8 cellular contexts compared by ENCODE assay signal in the genomic region with DNA sequence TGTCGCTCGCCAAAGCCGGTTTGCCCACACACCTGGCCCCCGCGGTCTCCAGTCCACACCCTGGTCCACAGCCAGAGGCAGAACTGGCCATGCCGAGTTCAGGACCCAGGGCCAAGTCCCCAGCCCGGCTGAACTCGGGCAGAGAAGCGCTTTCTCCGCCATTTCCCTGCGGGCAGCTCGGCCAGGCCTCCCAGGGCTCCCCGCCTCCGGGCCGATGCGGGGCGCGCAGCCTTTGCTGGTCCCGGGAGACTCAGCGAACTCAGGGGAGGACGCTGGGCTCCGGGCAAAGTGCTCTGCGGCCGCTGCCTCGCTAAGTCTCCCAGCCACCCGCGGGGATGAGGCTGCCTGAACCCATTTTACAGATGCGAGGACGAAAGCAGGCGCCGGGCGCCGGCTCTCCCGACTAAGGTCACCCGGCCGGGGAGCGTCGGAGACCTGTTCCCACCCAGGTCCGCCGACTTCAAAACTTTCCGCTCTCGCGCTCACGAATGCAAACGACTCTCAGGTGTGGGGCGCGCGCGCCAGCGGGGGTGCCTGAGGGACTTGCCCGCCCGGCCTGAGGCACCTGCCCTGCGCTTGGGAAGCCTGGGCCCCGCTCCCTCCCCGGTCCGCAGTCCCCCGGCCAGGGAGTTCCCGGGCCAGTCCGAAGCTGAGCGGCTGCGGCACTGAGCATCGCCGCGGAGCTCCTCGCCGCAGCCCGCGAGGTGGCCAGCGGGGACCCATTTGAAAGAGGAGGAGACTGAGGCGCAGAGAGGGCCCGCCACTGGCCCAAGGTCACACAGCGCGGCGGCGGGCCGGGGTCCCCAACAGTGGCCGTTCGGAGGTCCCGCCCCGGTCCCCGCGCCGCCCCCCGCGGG. TPM values are rescaled to one million over a fixed set of nuclear protein-coding genes. Genes with fewer than 3 reads are reported as not detected.
DNase-seq lines count a peak whose midpoint lies in the region; ATAC-seq and TF ChIP-seq lines count a peak whose summit lies in the region.

No MANE protein-coding gene starts in this region.

- H3K9me3 Mint-ChIP-seq in H9 = no peaks in the 10 kb centered on the region
- no peaks in the 10 kb centered on the region for H3K9me3 Mint-ChIP-seq in activated naive CD8-positive, alpha-beta T cell treated with anti-CD3 and anti-CD28 coated beads, Interleukin-2, amount 50 U/mL, for 24 hours

- no peaks in the 10 kb centered on the region for H3K36me3 ChIP-seq in MG63

- H3K4me1 ChIP-seq in H9 (ENCODE audit: insufficient read depth, low read length) = no peaks in the 10 kb centered on the region

- peak overlapping the region; percentile 8 for H3K18ac ChIP-seq in H9 (ENCODE audit: insufficient read length, low read depth, low read length)

- no peaks in the 10 kb centered on the region for H3K79me1 ChIP-seq in H9 (ENCODE audit: insufficient read depth, low read depth, low read length, poor library complexity, severe bottlenecking)

- no peak overlapping the region for H3K23ac ChIP-seq in H9 (ENCODE audit: insufficient read length, low read depth, low read length)

- H2BK5ac ChIP-seq in H9 (ENCODE audit: insufficient read length, low read length) = no peak overlapping the region

- in situ Hi-C loops in GM13977 (cut with MboI; ENCODE audit: low pct_unique_long_range_greater_than_20kb, low sequenced_read_pairs, unreplicated experiment) = no loop called here

- H3K9ac ChIP-seq in H9 (ENCODE audit: extremely low read depth, insufficient read length, low read length) = no peak overlapping the region

- no peak overlapping the region for H2AFZ ChIP-seq in H9 (ENCODE audit: low read length)

- no CpG with 5 or more reads among the region's 85 CpGs for WGBS in H9 (ENCODE audit: extremely low coverage, insufficient read length, low lambda C conversion rate)

- H4K8ac ChIP-seq in H9 (replicated peaks; ENCODE audit: insufficient read length, low read depth, low read length) = no peak overlapping the region

- H2BK15ac ChIP-seq in H9 (ENCODE audit: low read depth, low read length) = no peak overlapping the region; the same call in 1 of the 2 replicates

- no peaks in the 10 kb centered on the region for H4K20me1 ChIP-seq in H9 (ENCODE audit: control insufficient read depth, insufficient read depth, insufficient read length)

- no peak for TF ChIP-seq CTCF in GM13977 (IDR thresholded peaks at IDR 0.05; ENCODE audit: extremely low read depth, insufficient read depth, missing control alignments)
- no peak for TF ChIP-seq CTCF in H9 (conservative IDR thresholded peaks at IDR 0.05)

- H3K79me2 ChIP-seq in H9 (ENCODE audit: insufficient read depth, low read length) = no peaks in the 10 kb centered on the region

- no peak overlapping the region for H2BK120ac ChIP-seq in H9 (ENCODE audit: low read depth, low read length, poor library complexity, severe bottlenecking)

- H3K9me3 ChIP-seq in H9 (ENCODE audit: control insufficient read depth, low read depth, low read length) = no peaks in the 10 kb centered on the region
- H3K9me3 ChIP-seq in MG63 = no peaks in the 10 kb centered on the region

- peak; percentile 25 for ATAC-seq in activated naive CD8-positive, alpha-beta T cell treated with anti-CD3 and anti-CD28 coated beads, Interleukin-2, amount 50 U/mL, for 24 hours
- peak; percentile 30 for ATAC-seq in stimulated activated naive CD8-positive, alpha-beta T cell treated with anti-CD3 and anti-CD28 coated beads, Interleukin-15, Interleukin-2, amounts not matched to agents 100 U/mL and 50 U/mL, for 24 hours

- no peak overlapping the region; the same call in 1 of the 2 replicates for H3K14ac ChIP-seq in H9 (ENCODE audit: insufficient read depth, low read length)

- H2BK12ac ChIP-seq in H9 (ENCODE audit: insufficient read length, low read depth, low read length) = no peak overlapping the region

- H3K4me3 ChIP-seq in MG63 = peak overlapping the region; percentile 17; the same call in 1 of the 2 replicates

- no peak overlapping the region for H4K91ac ChIP-seq in H9 (ENCODE audit: insufficient read length, low read depth, low read length)

- no peak overlapping the region for H3K27ac ChIP-seq in H9 (ENCODE audit: insufficient read length, low read depth, low read length)

- H3K4me3 Mint-ChIP-seq in H9 = peak overlapping the region; percentile 65 to 84
- H3K4me3 Mint-ChIP-seq in activated naive CD8-positive, alpha-beta T cell treated with anti-CD3 and anti-CD28 coated beads, Interleukin-2, amount 50 U/mL, for 24 hours = peak overlapping the region; percentile 76

- H2AK5ac ChIP-seq in H9 (ENCODE audit: insufficient read length, low read length) = no peak overlapping the region

- no peak overlapping the region for H4K5ac ChIP-seq in H9 (ENCODE audit: insufficient read length, low read depth, low read length)

- H3K23me2 ChIP-seq in H9 (ENCODE audit: insufficient read length, low read depth, low read length, poor library complexity, severe bottlenecking) = peaks cover 9% of the 10 kb centered on the region

- H3K56ac ChIP-seq in H9 (ENCODE audit: insufficient read length, low read depth, low read length) = no peak overlapping the region

- no peak overlapping the region for H3T11ph ChIP-seq in H9 (ENCODE audit: low read length)

- H3K36me3 Mint-ChIP-seq in H9 (ENCODE audit: insufficient read depth in 1 of 3, low read depth in 3 of 3) = no peaks in the 10 kb centered on the region; a peak in 1 of 7 replicates
- H3K36me3 Mint-ChIP-seq in activated naive CD8-positive, alpha-beta T cell treated with anti-CD3 and anti-CD28 coated beads, Interleukin-2, amount 50 U/mL, for 24 hours (ENCODE audit: low read depth) = no peaks in the 10 kb centered on the region

- H3K4me1 Mint-ChIP-seq in H9 = peaks cover 26 to 43% of the 10 kb centered on the region in 2 experiments
- H3K4me1 Mint-ChIP-seq in activated naive CD8-positive, alpha-beta T cell treated with anti-CD3 and anti-CD28 coated beads, Interleukin-2, amount 50 U/mL, for 24 hours = peaks cover 16% of the 10 kb centered on the region

- no peak overlapping the region for H3K27ac Mint-ChIP-seq in H9
- no peak overlapping the region for H3K27ac Mint-ChIP-seq in activated naive CD8-positive, alpha-beta T cell treated with anti-CD3 and anti-CD28 coated beads, Interleukin-2, amount 50 U/mL, for 24 hours

- no peak overlapping the region for H3K4ac ChIP-seq in H9 (ENCODE audit: low read depth, low read length)

- peaks cover 56% of the 10 kb centered on the region for H3K27me3 Mint-ChIP-seq in H9 (ENCODE audit: low read depth)
- peaks cover 22% of the 10 kb centered on the region for H3K27me3 Mint-ChIP-seq in activated naive CD8-positive, alpha-beta T cell treated with anti-CD3 and anti-CD28 coated beads, Interleukin-2, amount 50 U/mL, for 24 hours

- no peak overlapping the region for H2BK20ac ChIP-seq in H9 (ENCODE audit: low read depth, low read length, poor library complexity, severe bottlenecking)

- H3K4me2 ChIP-seq in H9 (ENCODE audit: insufficient read depth, insufficient read length, low read length) = peak overlapping the region; percentile 52

- peaks cover 3% of the 10 kb centered on the region; the same call in 1 of the 2 replicates for H3K27me3 ChIP-seq in H9 (ENCODE audit: insufficient read depth, low read length)
- H3K27me3 ChIP-seq in MG63 = peaks cover 64% of the 10 kb centered on the region

- peak; percentile 75 for DNase-seq in GM13977 (ENCODE audit: low spot score)
- no peak for DNase-seq in H9
- no peak for DNase-seq in MG63
- peak; percentile 48 for DNase-seq in activated naive CD8-positive, alpha-beta T cell treated with anti-CD3 and anti-CD28 coated beads, Interleukin-2, amount 50 U/mL, for 24 hours
- DNase-seq in left kidney (ENCODE audit: low read depth, low spot score) = peak; percentile 36
- DNase-seq in stimulated activated naive CD8-positive, alpha-beta T cell treated with anti-CD3 and anti-CD28 coated beads, Interleukin-15, Interleukin-2, amounts not matched to agents 100 U/mL and 50 U/mL, for 24 hours = peak; percentile 46
- no peak for DNase-seq in NCI-H1930 (lab: John Stamatoyannopoulos, UW)
- no peak for DNase-seq in GM19240 (ENCODE audit: insufficient read length, low spot score)

RNA-seq across cellular contexts. Expression of a gene that starts 0.6 kb away (rescaled TPM):
- 5.4 and 5.8 TPM in 2 replicates for total RNA-seq in H9 (2021)
- 0.16 TPM in 1 of 2 replicates, not detected in the other for total RNA-seq in MG63 (2014; rRNA removed; shearing (Covaris generic); ENCODE audit: low replicate concordance)

Comparison
In these comparisons a context has a peak if more than half of its experiments do, and no peak if none do; other contexts are left out.
1. DNase-seq: peak in GM13977 (single experiment), activated naive CD8-positive, alpha-beta T cell treated with anti-CD3 and anti-CD28 coated beads, Interleukin-2, amount 50 U/mL, for 24 hours (single experiment), left kidney (single experiment) and stimulated activated naive CD8-positive, alpha-beta T cell treated with anti-CD3 and anti-CD28 coated beads, Interleukin-15, Interleukin-2, amounts not matched to agents 100 U/mL and 50 U/mL, for 24 hours (single experiment); none in H9 (single experiment), MG63 (single experiment), NCI-H1930 (0 of 2) and GM19240 (single experiment).